13 cellular contexts compared by ENCODE assay signal in the genomic region with DNA sequence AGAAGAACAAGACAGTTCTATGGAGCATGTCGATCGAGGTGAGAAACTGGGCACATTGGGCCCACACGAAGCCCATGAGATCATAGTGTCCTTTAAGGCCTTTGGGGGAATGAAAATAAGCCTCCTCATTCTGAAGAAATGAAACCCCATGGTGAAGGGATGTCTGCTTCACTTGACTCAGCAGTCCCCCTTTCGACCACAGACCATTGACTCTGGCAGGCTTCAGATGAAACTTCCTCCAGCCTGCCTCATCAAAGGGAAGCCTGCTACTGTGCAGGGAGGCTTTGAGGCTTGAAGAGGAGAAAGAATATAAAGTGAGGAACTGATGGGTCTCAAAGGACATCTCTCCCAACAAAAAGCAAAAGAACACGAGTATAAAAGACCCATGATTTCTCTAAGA.
A peak's percentile ranks its signal among the peaks of the same experiment; 100 is the strongest.
DNase-seq lines count a peak whose midpoint lies in the region; ATAC-seq and TF ChIP-seq lines count a peak whose summit lies in the region.
"Had no signal": no experiment of that assay in that cellular context is flagged by ENCODE, and none has a peak within 500 bp of the region (broad histone marks: within the 10 kb centered on the region; RNA-seq: fewer than 3 reads in every experiment).

No MANE protein-coding gene starts in this region.

- H3K9me3 Mint-ChIP-seq in activated T-cell treated with anti-CD3 and anti-CD28 coated beads, Interleukin-2, amount 50 U/mL, for 72 hours: no peaks in the 10 kb centered on the region
- no peaks in the 10 kb centered on the region for H3K9me3 Mint-ChIP-seq in stimulated activated effector memory CD8-positive, alpha-beta T cell treated with anti-CD3 and anti-CD28 coated beads, Interleukin-12 subunit alpha, Interleukin-12 subunit beta, amount 100 ng/mL, for 72 hours
- no peaks in the 10 kb centered on the region for H3K9me3 Mint-ChIP-seq in natural killer cell

- intact Hi-C loops in natural killer cell (cut with micrococcal nuclease): no loop called here

- H3K27ac Mint-ChIP-seq in activated T-cell treated with anti-CD3 and anti-CD28 coated beads, Interleukin-2, amount 50 U/mL, for 72 hours: no peak overlapping the region
- H3K27ac Mint-ChIP-seq in stimulated activated effector memory CD8-positive, alpha-beta T cell treated with anti-CD3 and anti-CD28 coated beads, Interleukin-12 subunit alpha, Interleukin-12 subunit beta, amount 100 ng/mL, for 72 hours: no peak overlapping the region
- H3K27ac Mint-ChIP-seq in natural killer cell: no peak overlapping the region
- H3K27ac Mint-ChIP-seq: IgD-negative memory B cell had no signal

- DNase-seq in activated T-cell treated with anti-CD3 and anti-CD28 coated beads, Interleukin-2, amount 50 U/mL, for 72 hours: peak; percentile 3 to 9
- DNase-seq in activated T-cell treated with anti-CD3 and anti-CD28 coated beads, Interleukin-2, amount 50 U/mL, for 48 hours: no peak
- no peak for DNase-seq in stimulated activated effector memory CD8-positive, alpha-beta T cell treated with anti-CD3 and anti-CD28 coated beads, Interleukin-12 subunit alpha, Interleukin-12 subunit beta, amount 100 ng/mL, for 72 hours (ENCODE audit: low spot score in 2 of 2)
- DNase-seq in amygdala (lab: John Stamatoyannopoulos, UW) (no peak), natural killer cell (no peak)
- DNase-seq: amniotic stem cell, left lung, NCI-H2081, OCI-M1 had no signal

- H3K4me1 Mint-ChIP-seq in activated T-cell treated with anti-CD3 and anti-CD28 coated beads, Interleukin-2, amount 50 U/mL, for 72 hours (ENCODE audit: low read depth): peaks cover 6% of the 10 kb centered on the region
- no peaks in the 10 kb centered on the region for H3K4me1 Mint-ChIP-seq in stimulated activated effector memory CD8-positive, alpha-beta T cell treated with anti-CD3 and anti-CD28 coated beads, Interleukin-12 subunit alpha, Interleukin-12 subunit beta, amount 100 ng/mL, for 72 hours
- no peaks in the 10 kb centered on the region for H3K4me1 Mint-ChIP-seq in natural killer cell

- no peak for TF ChIP-seq CTCF in natural killer cell (IDR thresholded peaks at IDR 0.05)

- H3K27me3 Mint-ChIP-seq in activated T-cell treated with anti-CD3 and anti-CD28 coated beads, Interleukin-2, amount 50 U/mL, for 72 hours (ENCODE audit: low read depth): peaks cover 69% of the 10 kb centered on the region
- peaks cover 0 to 6% of the 10 kb centered on the region in 2 donors for H3K27me3 Mint-ChIP-seq in natural killer cell (ENCODE audit: low read depth in 2 of 2)

- ATAC-seq in activated T-cell treated with anti-CD3 and anti-CD28 coated beads, Interleukin-2, amount 50 U/mL, for 72 hours (replicated peaks in 1 of 2): peak; percentile 69 to 77
- ATAC-seq in GM21619 (IDR thresholded peaks at IDR 0.05; ENCODE audit: unreplicated experiment) (peak; percentile 88), HG03108 (IDR thresholded peaks at IDR 0.05; ENCODE audit: unreplicated experiment) (peak; percentile 82), natural killer cell (no peak), HG03280 (IDR thresholded peaks at IDR 0.05; ENCODE audit: unreplicated experiment) (no peak)
- peak; percentile 61 for ATAC-seq in stimulated activated effector memory CD8-positive, alpha-beta T cell treated with anti-CD3 and anti-CD28 coated beads, Interleukin-12 subunit alpha, Interleukin-12 subunit beta, amount 100 ng/mL, for 72 hours
- ATAC-seq: left lung had no signal

- no peak overlapping the region for H3K4me3 Mint-ChIP-seq in activated T-cell treated with anti-CD3 and anti-CD28 coated beads, Interleukin-2, amount 50 U/mL, for 72 hours
- no peak overlapping the region for H3K4me3 Mint-ChIP-seq in stimulated activated effector memory CD8-positive, alpha-beta T cell treated with anti-CD3 and anti-CD28 coated beads, Interleukin-12 subunit alpha, Interleukin-12 subunit beta, amount 100 ng/mL, for 72 hours
- H3K4me3 Mint-ChIP-seq in natural killer cell: no peak overlapping the region
- H3K4me3 Mint-ChIP-seq: IgD-negative memory B cell had no signal

- H3K36me3 Mint-ChIP-seq in activated T-cell treated with anti-CD3 and anti-CD28 coated beads, Interleukin-2, amount 50 U/mL, for 72 hours (ENCODE audit: insufficient read depth in 2 of 2): no peaks in the 10 kb centered on the region
- no peaks in the 10 kb centered on the region for H3K36me3 Mint-ChIP-seq in stimulated activated effector memory CD8-positive, alpha-beta T cell treated with anti-CD3 and anti-CD28 coated beads, Interleukin-12 subunit alpha, Interleukin-12 subunit beta, amount 100 ng/mL, for 72 hours
- H3K36me3 Mint-ChIP-seq in natural killer cell: no peaks in the 10 kb centered on the region
- H3K36me3 Mint-ChIP-seq: IgD-negative memory B cell had no signal

Comparison
In these comparisons a context has a peak if more than half of its experiments do, and no peak if none do; other contexts are left out.
1. DNase-seq: peak in activated T-cell treated with anti-CD3 and anti-CD28 coated beads, Interleukin-2, amount 50 U/mL, for 72 hours (2 of 2); none in activated T-cell treated with anti-CD3 and anti-CD28 coated beads, Interleukin-2, amount 50 U/mL, for 48 hours (0 of 2), stimulated activated effector memory CD8-positive, alpha-beta T cell treated with anti-CD3 and anti-CD28 coated beads, Interleukin-12 subunit alpha, Interleukin-12 subunit beta, amount 100 ng/mL, for 72 hours (0 of 2), amygdala (0 of 56) and natural killer cell (single experiment).
2. ATAC-seq: peak in activated T-cell treated with anti-CD3 and anti-CD28 coated beads, Interleukin-2, amount 50 U/mL, for 72 hours (2 of 2), GM21619 (single experiment), HG03108 (single experiment) and stimulated activated effector memory CD8-positive, alpha-beta T cell treated with anti-CD3 and anti-CD28 coated beads, Interleukin-12 subunit alpha, Interleukin-12 subunit beta, amount 100 ng/mL, for 72 hours (single experiment); none in natural killer cell (0 of 3) and HG03280 (single experiment).